25 cellular contexts compared by ENCODE assay signal in genomic region chr2:102796337-102796736, GRCh38. TPM values are rescaled to one million over a fixed set of nuclear protein-coding genes. Genes with fewer than 3 reads are reported as not detected.
DNase-seq lines count a peak whose midpoint lies in the region; TF ChIP-seq lines count a peak whose summit lies in the region.
"Had no signal": no experiment of that assay in that cellular context is flagged by ENCODE, and none has a peak within 500 bp of the region (broad histone marks: within the 10 kb centered on the region; RNA-seq: fewer than 3 reads in every experiment).

No MANE protein-coding gene starts in this region.

- H3K9me3 Mint-ChIP-seq in activated naive CD4-positive, alpha-beta T cell treated with anti-CD3 and anti-CD28 coated beads, Interleukin-2, amount 10 ng/mL, durations not matched to agents 7 days and 5 days: peaks cover 26% of the 10 kb centered on the region

- TF ChIP-seq CTCF in 22Rv1 (IDR thresholded peaks at IDR 0.05) (no peak), epithelial cell of proximal tubule (conservative IDR thresholded peaks at IDR 0.05; ENCODE audit: low read depth, low read length) (no peak), liver (IDR thresholded peaks at IDR 0.05; ENCODE audit: low read depth, low read length, missing input control) (peak; percentile 48), GM20000 (IDR thresholded peaks at IDR 0.05; ENCODE audit: extremely low read depth, missing control alignments) (no peak)

- no peak overlapping the region for H3K27ac Mint-ChIP-seq in activated naive CD4-positive, alpha-beta T cell treated with anti-CD3 and anti-CD28 coated beads, Interleukin-2, amount 10 ng/mL, durations not matched to agents 7 days and 5 days
- H3K27ac Mint-ChIP-seq: activated CD4-positive, alpha-beta T cell treated with anti-CD3 and anti-CD28 coated beads, Interleukin-2, amount 10 ng/mL, durations not matched to agents 7 days and 5 days; endodermal cell; stimulated activated memory B cell treated with anti-CD40 and anti-IgM and Interleukin-4, amounts not matched to agents 10 μg/mL and 1 μg/mL and 100 μg/mL, for 72 hours; T-helper 17 cell had no signal

- H3K27me3 Mint-ChIP-seq in activated naive CD4-positive, alpha-beta T cell treated with anti-CD3 and anti-CD28 coated beads, Interleukin-2, amount 10 ng/mL, durations not matched to agents 7 days and 5 days: no peaks in the 10 kb centered on the region
- H3K27me3 Mint-ChIP-seq: activated CD4-positive, alpha-beta T cell treated with anti-CD3 and anti-CD28 coated beads, Interleukin-2, amount 10 ng/mL, durations not matched to agents 7 days and 5 days; stimulated activated memory B cell treated with anti-CD40 and anti-IgM and Interleukin-4, amounts not matched to agents 10 μg/mL and 1 μg/mL and 100 μg/mL, for 72 hours; T-helper 17 cell had no signal

- H3K4me3 ChIP-seq in epithelial cell of proximal tubule (ENCODE audit: low read depth, low read length) (no peak overlapping the region), liver (ENCODE audit: low read depth in 1 of 3, low read length in 3 of 3) (no peak overlapping the region)
- H3K4me3 ChIP-seq: breast epithelium, SK-N-MC, suprapubic skin had no signal

- H3K36me3 ChIP-seq in liver (ENCODE audit: control insufficient read depth in 4 of 4, insufficient read depth in 3 of 4, low read depth in 1 of 4, low read length in 3 of 4): no peaks in the 10 kb centered on the region
- H3K36me3 ChIP-seq: breast epithelium, neutrophil, suprapubic skin had no signal

- peaks cover 0 to 8% (median 1%) of the 10 kb centered on the region in 4 donors for H3K9me3 ChIP-seq in liver (ENCODE audit: control insufficient read depth in 4 of 4, low read length in 3 of 4)

- no peaks in the 10 kb centered on the region for H3K27me3 ChIP-seq in liver (ENCODE audit: control insufficient read depth in 4 of 4, insufficient read depth in 4 of 4, low read length in 3 of 4)
- H3K27me3 ChIP-seq: breast epithelium, neutrophil, suprapubic skin had no signal

- CTCF ChIA-PET in activated naive CD4-positive, alpha-beta T cell treated with anti-CD3 and anti-CD28 coated beads, Interleukin-2, amount 10 ng/mL, durations not matched to agents 7 days and 5 days (lab: Charles Lee): interaction anchor here (1.3 kb wide), 1 partner anchor 10 kb away, joined by 5 read pairs; no protein-coding TSS in a partner anchor

- H3K27ac ChIP-seq in 22Rv1: 0 out of 2 replicates have a peak overlapping the region, but pooled peaks have one; percentile 22
- H3K27ac ChIP-seq in liver (ENCODE audit: low read depth in 1 of 2, low read length in 2 of 2): peak overlapping the region; percentile 61 to 76
- H3K27ac ChIP-seq: breast epithelium, neutrophil, SK-N-MC, suprapubic skin had no signal

- no peaks in the 10 kb centered on the region for H3K4me1 Mint-ChIP-seq in activated naive CD4-positive, alpha-beta T cell treated with anti-CD3 and anti-CD28 coated beads, Interleukin-2, amount 10 ng/mL, durations not matched to agents 7 days and 5 days
- H3K4me1 Mint-ChIP-seq: activated CD4-positive, alpha-beta T cell treated with anti-CD3 and anti-CD28 coated beads, Interleukin-2, amount 10 ng/mL, durations not matched to agents 7 days and 5 days; stimulated activated memory B cell treated with anti-CD40 and anti-IgM and Interleukin-4, amounts not matched to agents 10 μg/mL and 1 μg/mL and 100 μg/mL, for 72 hours; T-helper 17 cell had no signal

- peak overlapping the region in 1 of 2 donors; percentile 29 for H3K9ac ChIP-seq in liver (ENCODE audit: low read depth in 1 of 2, low read length in 2 of 2)

- H3K4me1 ChIP-seq in liver (ENCODE audit: control insufficient read depth in 4 of 4, insufficient read depth in 4 of 4, low read length in 3 of 4): peaks cover 5 to 33% (median 21%) of the 10 kb centered on the region in 4 donors
- H3K4me1 ChIP-seq: breast epithelium, suprapubic skin had no signal

- H3K36me3 Mint-ChIP-seq in activated naive CD4-positive, alpha-beta T cell treated with anti-CD3 and anti-CD28 coated beads, Interleukin-2, amount 10 ng/mL, durations not matched to agents 7 days and 5 days: peaks cover 21% of the 10 kb centered on the region

- DNase-seq in NCI-H1092 treated with DMSO at 0.1 percent for 48 hours (lab: John Stamatoyannopoulos, UW) (peak; percentile 54), epithelial cell of proximal tubule (ENCODE audit: low read depth) (peak; percentile 18), GM20000 (ENCODE audit: low spot score) (no peak), 8988T (no peak)
- DNase-seq in activated naive CD4-positive, alpha-beta T cell treated with anti-CD3 and anti-CD28 coated beads, Interleukin-2, amount 10 ng/mL, durations not matched to agents 7 days and 5 days: no peak
- DNase-seq: activated CD4-positive, alpha-beta T cell treated with anti-CD3 and anti-CD28 coated beads, Interleukin-2, amount 10 ng/mL, durations not matched to agents 7 days and 5 days; activated naive CD4-positive, alpha-beta T cell treated with Interleukin-2 at 50 U/mL for 16 hours; activated T-cell treated with anti-CD3 and anti-CD28 coated beads, Interleukin-2, amount 50 U/mL, for 48 hours; cortex of kidney; endodermal cell; Karpas-422; kidney; mesenchymal stem cell; MV-4-11; NCI-H2029 treated with DMSO at 0.1 percent for 48 hours; NCI-H510A treated with DMSO at 0.1 percent for 48 hours; stimulated activated CD4-positive, alpha-beta T cell treated with anti-CD3 and anti-CD28 coated beads, Interleukin-4, amount 100 ng/mL, for 1 hour; T-helper 17 cell had no signal

- peak in 1 of 2 donors; percentile 69 for TF ChIP-seq RAD21 in liver (IDR thresholded peaks at IDR 0.05)

- WGBS in liver: 41% methylated on average over 2 of the region's 2 CpGs

- H3K4me3 Mint-ChIP-seq in activated naive CD4-positive, alpha-beta T cell treated with anti-CD3 and anti-CD28 coated beads, Interleukin-2, amount 10 ng/mL, durations not matched to agents 7 days and 5 days: no peak overlapping the region
- H3K4me3 Mint-ChIP-seq: activated CD4-positive, alpha-beta T cell treated with anti-CD3 and anti-CD28 coated beads, Interleukin-2, amount 10 ng/mL, durations not matched to agents 7 days and 5 days; endodermal cell; stimulated activated memory B cell treated with anti-CD40 and anti-IgM and Interleukin-4, amounts not matched to agents 10 μg/mL and 1 μg/mL and 100 μg/mL, for 72 hours; T-helper 17 cell had no signal

TF ChIP-seq in liver, 16 proteins besides CTCF, POLR2A, EP300 and RAD21 (continues in another document):
- TF ChIP-seq JUND (IDR thresholded peaks at IDR 0.05) (peak; percentile 60 to 86), RXRA (IDR thresholded peaks at IDR 0.05) (peak; percentile 83 to 93), HNF4G (IDR thresholded peaks at IDR 0.05) (no peak), TAF1 (conservative IDR thresholded peaks at IDR 0.05) (peak; percentile 92), YY1 (IDR thresholded peaks at IDR 0.05) (peak; percentile 94), REST (IDR thresholded peaks at IDR 0.05) (peak; percentile 89), SP1 (IDR thresholded peaks at IDR 0.05) (peak; percentile 92), FOXA1 (IDR thresholded peaks at IDR 0.05) (peak; percentile 73), HNF4A (conservative IDR thresholded peaks at IDR 0.05) (peak; percentile 62 to 79), NR2F2 (IDR thresholded peaks at IDR 0.05) (no peak), MAX (IDR thresholded peaks at IDR 0.05) (peak; percentile 79), FOXA2 (IDR thresholded peaks at IDR 0.05) (peak; percentile 85)
- TF ChIP-seq, protein P1, sequence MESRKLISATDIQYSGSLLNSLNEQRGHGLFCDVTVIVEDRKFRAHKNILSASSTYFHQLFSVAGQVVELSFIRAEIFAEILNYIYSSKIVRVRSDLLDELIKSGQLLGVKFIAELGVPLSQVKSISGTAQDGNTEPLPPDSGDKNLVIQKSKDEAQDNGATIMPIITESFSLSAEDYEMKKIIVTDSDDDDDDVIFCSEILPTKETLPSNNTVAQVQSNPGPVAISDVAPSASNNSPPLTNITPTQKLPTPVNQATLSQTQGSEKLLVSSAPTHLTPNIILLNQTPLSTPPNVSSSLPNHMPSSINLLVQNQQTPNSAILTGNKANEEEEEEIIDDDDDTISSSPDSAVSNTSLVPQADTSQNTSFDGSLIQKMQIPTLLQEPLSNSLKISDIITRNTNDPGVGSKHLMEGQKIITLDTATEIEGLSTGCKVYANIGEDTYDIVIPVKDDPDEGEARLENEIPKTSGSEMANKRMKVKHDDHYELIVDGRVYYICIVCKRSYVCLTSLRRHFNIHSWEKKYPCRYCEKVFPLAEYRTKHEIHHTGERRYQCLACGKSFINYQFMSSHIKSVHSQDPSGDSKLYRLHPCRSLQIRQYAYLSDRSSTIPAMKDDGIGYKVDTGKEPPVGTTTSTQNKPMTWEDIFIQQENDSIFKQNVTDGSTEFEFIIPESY (IDR thresholded peaks at IDR 0.05): peak; percentile 89

RNA-seq across cellular contexts. Expression of gene TMEM182, which starts 34.5 kb away (rescaled TPM):
- total RNA-seq in epithelial cell of proximal tubule (3.5 and 4.2 TPM in 2 replicates), liver (10 to 100 TPM in 1 of 2 donors, 1 to 10 TPM in 1; 4.4 to 12.5 TPM)
- polyA plus RNA-seq in liver: 1 to 10 TPM; 2.8 to 5.8 TPM

Comparison
In these comparisons a context has a peak if more than half of its experiments do, and no peak if none do; other contexts are left out.
1. DNase-seq: peak in NCI-H1092 treated with DMSO at 0.1 percent for 48 hours (single experiment) and epithelial cell of proximal tubule (single experiment); none in GM20000 (single experiment), activated naive CD4-positive, alpha-beta T cell treated with anti-CD3 and anti-CD28 coated beads, Interleukin-2, amount 10 ng/mL, durations not matched to agents 7 days and 5 days (single experiment) and 8988T (single experiment).